In genomic region chr2:29108225-29108624, GRCh38 we compare ENCODE assay signal across 13 cellular contexts. TPM values are rescaled to one million over a fixed set of nuclear protein-coding genes. Genes with fewer than 3 reads are reported as not detected.
DNase-seq lines count a peak whose midpoint lies in the region; ATAC-seq and TF ChIP-seq lines count a peak whose summit lies in the region.
"Had no signal": no experiment of that assay in that cellular context is flagged by ENCODE, and none has a peak within 500 bp of the region (broad histone marks: within the 10 kb centered on the region; RNA-seq: fewer than 3 reads in every experiment).

No MANE protein-coding gene starts in this region.

- DNase-seq in EH (ENCODE audit: low read depth) (peak; percentile 95), RKO (ENCODE audit: low spot score) (peak; percentile 86), epidermal melanocyte (ENCODE audit: insufficient read length, low spot score) (peak; percentile 68), osteoblast (ENCODE audit: insufficient read length, low spot score, missing footprints) (peak; percentile 90), gastrocnemius medialis (no peak), middle frontal gyrus (ENCODE audit: extremely low spot score, low spot score) (no peak), NCI-H1694 (lab: John Stamatoyannopoulos, UW) (no peak), NCI-H1417 treated with DMSO at 0.1 percent for 48 hours (lab: John Stamatoyannopoulos, UW) (no peak)
- DNase-seq: activated CD4-positive, CD25-positive, alpha-beta regulatory T cell; heart right ventricle; NCI-H510A had no signal

- H3K27me3 ChIP-seq in osteoblast (ENCODE audit: insufficient read depth, low read length) (no peaks in the 10 kb centered on the region), gastrocnemius medialis (no peaks in the 10 kb centered on the region)
- H3K27me3 ChIP-seq: heart right ventricle had no signal

- H3K4me1 ChIP-seq in osteoblast (ENCODE audit: insufficient read depth, low read length) (peaks cover 25% of the 10 kb centered on the region), gastrocnemius medialis (peaks cover 3 to 6% of the 10 kb centered on the region in 2 donors)

- intact Hi-C loops in gastrocnemius medialis (cut with DNase I; ENCODE audit: low total_unique reads) = loop anchor here (5.0 kb wide), 1 partner anchor 89 kb away; no protein-coding TSS in a partner anchor

- peak overlapping the region; percentile 47 for H3K4me2 ChIP-seq in osteoblast (ENCODE audit: insufficient read depth, low read length)

- no peak for ATAC-seq in gastrocnemius medialis

- H3K9me3 ChIP-seq in osteoblast (ENCODE audit: low read depth, low read length) (no peaks in the 10 kb centered on the region), gastrocnemius medialis (no peaks in the 10 kb centered on the region)
- H3K9me3 ChIP-seq: heart right ventricle had no signal

- TF ChIP-seq CTCF in osteoblast (IDR thresholded peaks at IDR 0.05; ENCODE audit: extremely low read depth, low read depth, low read length) (no peak), gastrocnemius medialis (IDR thresholded peaks at IDR 0.05 in 4 of 5, conservative IDR thresholded peaks at IDR 0.05 in 1 of 5) (no peak)

- H2AFZ ChIP-seq in osteoblast (ENCODE audit: low read length) = no peak overlapping the region

- H3K79me2 ChIP-seq in osteoblast (ENCODE audit: insufficient read depth, low read length) = no peaks in the 10 kb centered on the region

- no peak for TF ChIP-seq POLR2A in gastrocnemius medialis (IDR thresholded peaks at IDR 0.05)

- no peak overlapping the region for H3K4me3 ChIP-seq in osteoblast (ENCODE audit: insufficient read depth, low read length)
- H3K4me3 ChIP-seq in gastrocnemius medialis = no peak overlapping the region
- H3K4me3 ChIP-seq: heart right ventricle had no signal

- H3K27ac ChIP-seq in osteoblast (ENCODE audit: low read depth, low read length) (peak overlapping the region; percentile 74), gastrocnemius medialis (no peak overlapping the region)

- H4K20me1 ChIP-seq in osteoblast (ENCODE audit: insufficient read depth, low read length) = no peaks in the 10 kb centered on the region

- H3K36me3 ChIP-seq in osteoblast (ENCODE audit: insufficient read depth, low read length) (no peaks in the 10 kb centered on the region), gastrocnemius medialis (no peaks in the 10 kb centered on the region)
- H3K36me3 ChIP-seq: heart right ventricle had no signal

- in situ Hi-C loops in gastrocnemius medialis (cut with MboI; ENCODE audit: low sequenced_read_pairs in 4 of 4) = no loop called here

RNA-seq across cellular contexts. Expression of gene CLIP4, which starts 7.0 kb away (rescaled TPM):
- total RNA-seq in osteoblast = 124 and 136 TPM in 2 replicates
- 100 to 1,000 TPM; 200 to 422 (median 265) TPM for total RNA-seq in gastrocnemius medialis

RNA-seq across cellular contexts. Expression of gene PCARE, which starts 33.9 kb away (rescaled TPM):
- not detected in 2 replicates for total RNA-seq in osteoblast
- total RNA-seq in gastrocnemius medialis = 1 to 10 TPM in 1 of 4 donors, under 1 TPM in 2, not detected in 1; 0.03 to 1.3 (median 0.36) TPM
- total RNA-seq: G401, posterior vena cava had no signal

Comparison
In these comparisons a context has a peak if more than half of its experiments do, and no peak if none do; other contexts are left out.
1. DNase-seq: peak in EH (single experiment), RKO (single experiment), epidermal melanocyte (single experiment) and osteoblast (single experiment); none in gastrocnemius medialis (0 of 2), middle frontal gyrus (single experiment), NCI-H1694 (single experiment) and NCI-H1417 treated with DMSO at 0.1 percent for 48 hours (single experiment).